13 cellular contexts compared by ENCODE assay signal in the genomic region with DNA sequence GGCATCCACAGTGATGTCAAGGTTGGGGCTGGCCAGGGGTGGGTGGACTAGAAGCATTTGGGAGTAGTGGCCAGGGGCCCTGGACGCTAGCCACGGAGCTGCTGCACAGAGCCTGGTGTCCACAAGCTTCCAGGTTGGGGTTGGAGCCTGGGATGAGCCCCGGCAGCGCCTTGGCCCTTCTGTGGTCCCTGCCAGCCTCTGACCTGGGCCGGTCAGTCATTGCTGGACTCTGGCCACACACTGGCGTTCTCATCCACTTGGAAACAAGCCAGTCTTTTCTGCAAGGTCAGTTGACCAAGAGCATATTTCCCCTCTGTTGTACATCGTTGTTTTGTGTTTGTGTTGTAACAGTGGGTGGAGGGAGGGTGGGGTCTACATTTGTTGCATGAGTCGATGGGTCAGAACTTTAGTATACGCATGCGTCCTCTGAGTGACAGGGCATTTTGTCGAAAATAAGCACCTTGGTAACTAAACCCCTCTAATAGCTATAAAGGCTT. TPM values are rescaled to one million over a fixed set of nuclear protein-coding genes. Genes with fewer than 3 reads are reported as not detected.
A peak's percentile ranks its signal among the peaks of the same experiment; 100 is the strongest.
DNase-seq lines count a peak whose midpoint lies in the region; ATAC-seq, FAIRE-seq and TF ChIP-seq lines count a peak whose summit lies in the region.
"Had no signal": no experiment of that assay in that cellular context is flagged by ENCODE, and none has a peak within 500 bp of the region (broad histone marks: within the 10 kb centered on the region; RNA-seq: fewer than 3 reads in every experiment).

No MANE protein-coding gene starts in this region.

- POLR2A ChIA-PET in A549 (lab: Yijun Ruan, JAX): interaction anchor here (1.1 to 2.0 kb wide), 3 partner anchors 13 to 124 kb away, joined by 4 to 8 read pairs (median 5); partner anchors contain the start of gene LSM14B

- TF ChIP-seq CTCF in A549 (IDR thresholded peaks at IDR 0.05) (no peak), esophagus squamous epithelium (IDR thresholded peaks at IDR 0.05) (no peak), lung (IDR thresholded peaks at IDR 0.05; ENCODE audit: control extremely low read depth, extremely low read depth) (no peak)

- H3K27ac ChIP-seq in A549 (no peak overlapping the region), esophagus squamous epithelium (peak overlapping the region; percentile 1 to 79 (median 40)), lung (ENCODE audit: low read depth in 1 of 2, low read length in 1 of 2) (peak overlapping the region in 1 of 2 donors; percentile 66)
- H3K27ac ChIP-seq: PC-9 had no signal

- H3K9me3 ChIP-seq in A549 (no peaks in the 10 kb centered on the region), esophagus squamous epithelium (no peaks in the 10 kb centered on the region), lung (ENCODE audit: control insufficient read depth in 2 of 2, insufficient read depth in 1 of 2, low read length in 1 of 2) (no peaks in the 10 kb centered on the region)
- H3K9me3 ChIP-seq: BE2C had no signal

- H3K4me1 ChIP-seq in A549 (no peaks in the 10 kb centered on the region), esophagus squamous epithelium (peaks cover 0 to 40% (median 7%) of the 10 kb centered on the region in 3 donors), lung (ENCODE audit: control insufficient read depth in 2 of 2, insufficient read depth in 2 of 2, low read length in 2 of 2) (peaks cover 0 to 13% of the 10 kb centered on the region in 2 donors)
- H3K4me1 ChIP-seq: BE2C had no signal

- H3K4me3 ChIP-seq in A549 (no peak overlapping the region), esophagus squamous epithelium (no peak overlapping the region), lung (no peak overlapping the region)
- H3K4me3 ChIP-seq: PC-9 had no signal

- DNase-seq in A549 (ENCODE audit: low read depth in 1 of 2, low spot score in 1 of 2): no peak
- DNase-seq in esophagus squamous epithelium (lab: John Stamatoyannopoulos, UW): no peak
- DNase-seq in lung (ENCODE audit: low spot score): peak; percentile 55
- DNase-seq in DMS153 treated with DMSO at 0.1 percent for 48 hours (lab: John Stamatoyannopoulos, UW; ENCODE audit: unreplicated experiment): no peak
- DNase-seq in DMS153 (lab: John Stamatoyannopoulos, UW): no peak
- DNase-seq in activated gamma-delta T cell (lab: John Stamatoyannopoulos, UW): no peak
- DNase-seq: activated T-cell treated with anti-CD3 and anti-CD28 coated beads, Interleukin-2, amount 50 U/mL, for 4 hours; BE2C; caudate nucleus; PC-9; stimulated activated CD4-positive, alpha-beta T cell treated with anti-CD3 and anti-CD28 coated beads, Interleukin-2, amount 100 ng/mL, for 48 hours had no signal

- H3K36me3 ChIP-seq in esophagus squamous epithelium (peaks cover 46 to 100% (median 64%) of the 10 kb centered on the region in 3 donors), lung (ENCODE audit: control insufficient read depth in 2 of 2, insufficient read depth in 2 of 2, low read length in 2 of 2) (peaks cover 35 to 80% of the 10 kb centered on the region in 2 donors)

- CTCF ChIA-PET in A549 (lab: Yijun Ruan, JAX): interaction anchor here (0.6 to 5.1 kb wide), 7 partner anchors 8 to 125 kb away, joined by 5 to 75 read pairs (median 13); partner anchors contain the start of gene LSM14B

- TF ChIP-seq POLR2A in A549 (IDR thresholded peaks at IDR 0.05; ENCODE audit: low read length) (no peak), esophagus squamous epithelium (IDR thresholded peaks at IDR 0.05) (no peak)

- FAIRE-seq in A549 (lab: Jason Lieb, UNC): no peak

- intact Hi-C loops in esophagus squamous epithelium (cut with DNase I): loop anchor here (5.0 kb wide), 1 partner anchor 122 kb away; no protein-coding TSS in a partner anchor

- ATAC-seq in A549: peak in 1 of 2 experiments; percentile 13; a peak in 3 of 6 replicates
- peak; percentile 37 for ATAC-seq in lung (ENCODE audit: insufficient read depth, low FRiP score)
- no peak for ATAC-seq in HG03135 (IDR thresholded peaks at IDR 0.05; ENCODE audit: unreplicated experiment)
- ATAC-seq: activated T-cell treated with anti-CD3 and anti-CD28 coated beads, Interleukin-2, amount 50 U/mL, for 4 hours had no signal

- no peak overlapping the region for H3K4me2 ChIP-seq in A549
- H3K4me2 ChIP-seq: PC-9 had no signal

- TF ChIP-seq EP300 in A549 (IDR thresholded peaks at IDR 0.05): no peak
- TF ChIP-seq EP300 in Ishikawa (IDR thresholded peaks at IDR 0.05; ENCODE audit: borderline replicate concordance): no peak

- WGBS in A549 (ENCODE audit: missing lambda C conversion rate): 78% methylated on average over 11 of the region's 11 CpGs
- 62 to 69% methylated on average over 7 to 10 of the region's 11 CpGs for WGBS in esophagus squamous epithelium, 2 donors
- WGBS in lung, 2 donors: 52 to 53% methylated on average over 11 of the region's 11 CpGs

- no peaks in the 10 kb centered on the region for H3K27me3 ChIP-seq in esophagus squamous epithelium
- no peaks in the 10 kb centered on the region for H3K27me3 ChIP-seq in lung (ENCODE audit: control insufficient read depth, insufficient read depth)
- H3K27me3 ChIP-seq: BE2C had no signal

- TF ChIP-seq RAD21 in A549 (conservative IDR thresholded peaks at IDR 0.05 in 1 of 2, IDR thresholded peaks at IDR 0.05 in 1 of 2) (no peak), Ishikawa (IDR thresholded peaks at IDR 0.05; ENCODE audit: low read depth) (no peak)

TF ChIP-seq in A549, 52 proteins besides CTCF, POLR2A, EP300 and RAD21:
- TF ChIP-seq TFCP2L1 (CRISPR knock-in tag; IDR thresholded peaks at IDR 0.05): 0 out of 2 replicates have a peak, but pooled peaks have one; percentile 33
- TF ChIP-seq MAZ (IDR thresholded peaks at IDR 0.05; ENCODE audit: borderline replicate concordance, low read depth, low read length): no peak
- 0 out of 2 replicates have a peak, but pooled peaks have one; percentile 30 for TF ChIP-seq HOXA7 (CRISPR knock-in tag; IDR thresholded peaks at IDR 0.05)

TF ChIP-seq in Ishikawa, 13 proteins besides CTCF, POLR2A, EP300 and RAD21:
- TF ChIP-seq NFIC (IDR thresholded peaks at IDR 0.05): peak; percentile 32; the same call in 1 of the 2 replicates
- TF ChIP-seq, protein P1, sequence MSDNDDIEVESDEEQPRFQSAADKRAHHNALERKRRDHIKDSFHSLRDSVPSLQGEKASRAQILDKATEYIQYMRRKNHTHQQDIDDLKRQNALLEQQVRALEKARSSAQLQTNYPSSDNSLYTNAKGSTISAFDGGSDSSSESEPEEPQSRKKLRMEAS (IDR thresholded peaks at IDR 0.05): no peak

RNA-seq across cellular contexts. Expression of gene PSMA7, which starts 8.4 kb away (rescaled TPM):
- 494 and 562 TPM in 2 replicates for polyA plus RNA-seq in A549 (2011; rRNA removed)
- 893 and 1,062 TPM in 2 replicates for polyA plus RNA-seq in A549 (2012; cell fraction: cytosol; rRNA removed)
- 797 and 808 TPM in 2 replicates for polyA plus RNA-seq in A549 (2012; cell fraction: nucleus; rRNA removed)
- 496 to 535 TPM (median 511 TPM) in 3 replicates for polyA plus RNA-seq in A549 (2017; fragmentation: RNase III; extraction: RNeasy Plus Mini Kit Qiagen cat#74134 plus additional on column Dnase treatment)
- polyA minus RNA-seq in A549 (2011; rRNA and poly(A)+ RNA removed): 208 and 235 TPM in 2 replicates
- total RNA-seq in esophagus squamous epithelium: 100 to 1,000 TPM; 230 to 373 (median 297) TPM
- 100 to 1,000 TPM; 100 to 289 TPM for total RNA-seq in lung
- 100 to 1,000 TPM; 226 to 478 TPM for polyA plus RNA-seq in lung

RNA-seq across cellular contexts. Expression of gene SS18L1, which starts 8.8 kb away (rescaled TPM):
- polyA plus RNA-seq in A549 (2011; rRNA removed) (7.4 and 7.5 TPM in 2 replicates), A549 (2017; fragmentation: RNase III; extraction: RNeasy Plus Mini Kit Qiagen cat#74134 plus additional on column Dnase treatment) (12.0 to 13.1 TPM (median 12.9 TPM) in 3 replicates), lung (10 to 100 TPM in 1 of 2 donors, 1 to 10 TPM in 1; 7.2 to 14.6 TPM)
- polyA plus RNA-seq in A549 (2012; cell fraction: cytosol; rRNA removed): 14.2 and 19.2 TPM in 2 replicates
- 42.3 and 66.6 TPM in 2 replicates for polyA plus RNA-seq in A549 (2012; cell fraction: nucleus; rRNA removed)
- polyA minus RNA-seq in A549 (2011; rRNA and poly(A)+ RNA removed): 8.4 and 12.7 TPM in 2 replicates
- total RNA-seq in esophagus squamous epithelium (10 to 100 TPM in 3 of 4 donors, 1 to 10 TPM in 1; 7.8 to 24.5 (median 15.0) TPM), lung (10 to 100 TPM; 15.1 to 24.1 TPM)

RNA-seq across cellular contexts. Expression of gene LSM14B, which starts 12.5 kb away (rescaled TPM):
- 18.3 and 22.7 TPM in 2 replicates for polyA plus RNA-seq in A549 (2011; rRNA removed)
- 29.0 and 41.2 TPM in 2 replicates for polyA plus RNA-seq in A549 (2012; cell fraction: cytosol; rRNA removed)
- 37.0 and 43.1 TPM in 2 replicates for polyA plus RNA-seq in A549 (2012; cell fraction: nucleus; rRNA removed)
- polyA plus RNA-seq in A549 (2017; fragmentation: RNase III; extraction: RNeasy Plus Mini Kit Qiagen cat#74134 plus additional on column Dnase treatment): 26.5 to 28.1 TPM (median 27.7 TPM) in 3 replicates
- 19.9 and 20.3 TPM in 2 replicates for polyA minus RNA-seq in A549 (2011; rRNA and poly(A)+ RNA removed)
- total RNA-seq in esophagus squamous epithelium: 10 to 100 TPM; 18.1 to 30.5 (median 21.7) TPM
- 10 to 100 TPM; 31.7 to 41.7 TPM for total RNA-seq in lung
- 10 to 100 TPM; 16.4 to 24.0 TPM for polyA plus RNA-seq in lung

RNA-seq across cellular contexts. Expression of gene MTG2, which starts 48.0 kb away (rescaled TPM):
- polyA plus RNA-seq in A549 (2011; rRNA removed): 21.8 and 21.9 TPM in 2 replicates
- 31.9 and 32.0 TPM in 2 replicates for polyA plus RNA-seq in A549 (2012; cell fraction: cytosol; rRNA removed)
- polyA plus RNA-seq in A549 (2012; cell fraction: nucleus; rRNA removed): 44.3 and 54.0 TPM in 2 replicates
- polyA plus RNA-seq in A549 (2017; fragmentation: RNase III; extraction: RNeasy Plus Mini Kit Qiagen cat#74134 plus additional on column Dnase treatment): 25.3 to 28.7 TPM (median 25.7 TPM) in 3 replicates
- 14.9 and 17.7 TPM in 2 replicates for polyA minus RNA-seq in A549 (2011; rRNA and poly(A)+ RNA removed)
- total RNA-seq in esophagus squamous epithelium: 10 to 100 TPM; 17.4 to 25.5 (median 21.7) TPM
- 10 to 100 TPM; 18.3 to 35.5 TPM for total RNA-seq in lung
- polyA plus RNA-seq in lung: 10 to 100 TPM; 23.4 to 33.7 TPM

Comparison
In these comparisons a context has a peak if more than half of its experiments do, and no peak if none do; other contexts are left out.
1. H3K27ac ChIP-seq: peak in esophagus squamous epithelium (4 of 4); none in A549 (0 of 2).